ENCODE assay signal across 8 cellular contexts in genomic region chrX:67998540-67998939, GRCh38.
"Had no signal": no experiment of that assay in that cellular context is flagged by ENCODE, and none has a peak within 500 bp of the region (broad histone marks: within the 10 kb centered on the region; RNA-seq: fewer than 3 reads in every experiment).

No MANE protein-coding gene starts in this region.

- H3K4me3 ChIP-seq: GM23248, HAP-1 had no signal

- ATAC-seq: HCT116 had no signal

- H3K36me3 ChIP-seq: HAP-1 had no signal

- H3K4me1 ChIP-seq: HAP-1 had no signal

- DNase-seq: GM23248, GOT3, H7, HFFc6, KG1 had no signal

- H3K9ac ChIP-seq: GM23248 had no signal

- H2AFZ ChIP-seq: GM23248 had no signal

- H3K9me3 ChIP-seq: HAP-1 had no signal

- H3K27ac ChIP-seq: GM23248, HL-60 had no signal
